1 cellular context compared by ENCODE assay signal in genomic region chr7:93920496-93921189, GRCh38.
TF ChIP-seq lines count a peak whose summit lies in the region.

No MANE protein-coding gene starts in this region.

TF ChIP-seq in K562, 482 proteins besides CTCF, POLR2A, EP300 and RAD21:
- TF ChIP-seq EZH2 (IDR thresholded peaks at IDR 0.05; ENCODE audit: borderline replicate concordance, low read depth, low read length) (peak; percentile 85; the same call in 1 of the 2 replicates), CTBP1 (IDR thresholded peaks at IDR 0.05; ENCODE audit: borderline replicate concordance) (no peak)
